ENCODE assay signal across 11 cellular contexts in genomic region chr7:143383642-143383957, GRCh38. TPM values are rescaled to one million over a fixed set of nuclear protein-coding genes. Genes with fewer than 3 reads are reported as not detected.
DNase-seq lines count a peak whose midpoint lies in the region; ATAC-seq, FAIRE-seq and TF ChIP-seq lines count a peak whose summit lies in the region.
"Had no signal": no experiment of that assay in that cellular context is flagged by ENCODE, and none has a peak within 500 bp of the region (broad histone marks: within the 10 kb centered on the region; RNA-seq: fewer than 3 reads in every experiment).

No MANE protein-coding gene starts in this region.

- peak overlapping the region; percentile 92 for H3K4me3 ChIP-seq in AG09309 (ENCODE audit: control insufficient read depth, low read depth, low read length)
- H3K4me3 ChIP-seq in PC-9: no peak overlapping the region
- peak overlapping the region in 2 of 3 experiments; percentile 76 to 94 for H3K4me3 ChIP-seq in endothelial cell of umbilical vein (replicated peaks in 1 of 3; ENCODE audit: insufficient read depth in 1 of 3, low read depth in 1 of 3, low read length in 3 of 3)
- H3K4me3 ChIP-seq in parathyroid adenoma (ENCODE audit: low read depth, low read length): peak overlapping the region; percentile 89
- no peak overlapping the region for H3K4me3 ChIP-seq in Karpas-422 (ENCODE audit: low read length)

- POLR2A ChIA-PET in PC-9 (lab: Charles Lee; ENCODE audit: unreplicated experiment): interaction anchor here (0.6 to 0.8 kb wide), 2 partner anchors 14 to 61 kb away, joined by 5 to 6 read pairs; no protein-coding TSS in a partner anchor
- POLR2A ChIA-PET in endothelial cell of umbilical vein (lab: Charles Lee): interaction anchor here (0.9 to 1.7 kb wide), 7 partner anchors 10 to 143 kb away, joined by 3 to 10 read pairs (median 3); partner anchors contain the start of gene CASP2

- H3K4me1 ChIP-seq in PC-9 (replicated peaks; ENCODE audit: insufficient read depth) (peaks cover 26% of the 10 kb centered on the region), endothelial cell of umbilical vein (ENCODE audit: control insufficient read depth, extremely low read depth, insufficient read depth, low read length) (peaks cover 64% of the 10 kb centered on the region), parathyroid adenoma (peaks cover 22% of the 10 kb centered on the region), Karpas-422 (ENCODE audit: low read length) (peaks cover 9% of the 10 kb centered on the region)

- no peak for ATAC-seq in HG03095 (IDR thresholded peaks at IDR 0.05; ENCODE audit: unreplicated experiment)

- H3K9me1 ChIP-seq in endothelial cell of umbilical vein (replicated peaks; ENCODE audit: control insufficient read depth, extremely low read depth, insufficient read depth, low read length): no peaks in the 10 kb centered on the region

- CTCF ChIA-PET in PC-9 (lab: Charles Lee): no interaction called here
- CTCF ChIA-PET in endothelial cell of umbilical vein (lab: Charles Lee): interaction anchor here (0.7 to 2.2 kb wide), 7 partner anchors 9 to 353 kb away, joined by 3 to 11 read pairs (median 4); no protein-coding TSS in a partner anchor

- dilution Hi-C loops in endothelial cell of umbilical vein (cut with MboI; ENCODE audit: extremely low pct_ligation_motif_present, low sequenced_read_pairs): loop anchor here (25.0 kb wide), 1 partner anchor 129 kb away; no protein-coding TSS in a partner anchor

- peaks cover 13% of the 10 kb centered on the region; the same call in 1 of the 2 replicates for H3F3A ChIP-seq in PC-9 (ENCODE audit: insufficient read depth, low read depth)

- H3K9me3 ChIP-seq in PC-9 (ENCODE audit: insufficient read depth, low read depth) (no peaks in the 10 kb centered on the region), endothelial cell of umbilical vein (replicated peaks; ENCODE audit: control insufficient read depth, insufficient read depth, low read length) (no peaks in the 10 kb centered on the region), parathyroid adenoma (ENCODE audit: control insufficient read depth, low read length) (no peaks in the 10 kb centered on the region), Karpas-422 (ENCODE audit: low read length) (no peaks in the 10 kb centered on the region)

- 0 out of 2 replicates have a peak overlapping the region, but pooled peaks have one; percentile 96 for H3K4me2 ChIP-seq in PC-9
- peak overlapping the region; percentile 74 for H3K4me2 ChIP-seq in endothelial cell of umbilical vein (ENCODE audit: insufficient read depth, low read length)
- peak overlapping the region; percentile 76 for H3K4me2 ChIP-seq in parathyroid adenoma (ENCODE audit: low read length)
- H3K4me2 ChIP-seq in Karpas-422 (ENCODE audit: low read depth, low read length, poor library complexity, severe bottlenecking): no peak overlapping the region

- H3K36me3 ChIP-seq in PC-9 (ENCODE audit: low read depth) (peaks cover 17% of the 10 kb centered on the region; the same call in 1 of the 2 replicates), endothelial cell of umbilical vein (ENCODE audit: control insufficient read depth in 2 of 2, extremely low read depth in 1 of 2, insufficient read depth in 2 of 2, low read length in 2 of 2) (peaks cover 8 to 18% of the 10 kb centered on the region in 2 experiments), parathyroid adenoma (ENCODE audit: control insufficient read depth, insufficient read depth, low read length) (no peaks in the 10 kb centered on the region), Karpas-422 (ENCODE audit: insufficient read depth, low read length) (no peaks in the 10 kb centered on the region)

- no peak for TF ChIP-seq POLR2A in endothelial cell of umbilical vein (IDR thresholded peaks at IDR 0.05; ENCODE audit: low read depth, low read length)

- no peaks in the 10 kb centered on the region for H3K27me3 ChIP-seq in PC-9 (ENCODE audit: insufficient read depth, low read depth)
- no peaks in the 10 kb centered on the region for H3K27me3 ChIP-seq in endothelial cell of umbilical vein (ENCODE audit: control insufficient read depth in 2 of 2, insufficient read depth in 2 of 2, low read length in 2 of 2)
- no peaks in the 10 kb centered on the region for H3K27me3 ChIP-seq in parathyroid adenoma (ENCODE audit: control insufficient read depth, insufficient read depth, low read length)
- H3K27me3 ChIP-seq in Karpas-422 (ENCODE audit: low read length): no peaks in the 10 kb centered on the region

- no peak for TF ChIP-seq CTCF in AG09309 (IDR thresholded peaks at IDR 0.05; ENCODE audit: control insufficient read depth, insufficient read depth, low read depth, low read length, missing control alignments)
- no peak for TF ChIP-seq CTCF in PC-9 (conservative IDR thresholded peaks at IDR 0.05)
- TF ChIP-seq CTCF in endothelial cell of umbilical vein (IDR thresholded peaks at IDR 0.05; ENCODE audit: extremely low read depth in 1 of 2, insufficient read depth in 1 of 2, low read depth in 1 of 2, low read length in 2 of 2): no peak
- TF ChIP-seq CTCF in parathyroid adenoma (IDR thresholded peaks at IDR 0.05): no peak

- H3K27ac ChIP-seq in PC-9 (no peak overlapping the region), endothelial cell of umbilical vein (ENCODE audit: insufficient read depth, low read depth, low read length) (peak overlapping the region; percentile 7), parathyroid adenoma (peak overlapping the region; percentile 27), Karpas-422 (ENCODE audit: low read length) (no peak overlapping the region)

- H2AFZ ChIP-seq in PC-9 (no peak overlapping the region), endothelial cell of umbilical vein (ENCODE audit: low read depth, low read length) (no peak overlapping the region), parathyroid adenoma (no peak overlapping the region), Karpas-422 (ENCODE audit: low read length) (no peak overlapping the region)

- H4K20me1 ChIP-seq in PC-9 (ENCODE audit: insufficient read depth) (peaks cover 59% of the 10 kb centered on the region), endothelial cell of umbilical vein (replicated peaks; ENCODE audit: control insufficient read depth, extremely low read depth, insufficient read depth, low read length) (no peaks in the 10 kb centered on the region), Karpas-422 (ENCODE audit: insufficient read depth, low read depth, low read length) (no peaks in the 10 kb centered on the region)

- H3K79me2 ChIP-seq in PC-9 (ENCODE audit: low read depth) (peaks cover 64% of the 10 kb centered on the region), endothelial cell of umbilical vein (ENCODE audit: control insufficient read depth, insufficient read depth, low read length) (peaks cover 90% of the 10 kb centered on the region), parathyroid adenoma (peaks cover 5% of the 10 kb centered on the region), Karpas-422 (ENCODE audit: low read length) (no peaks in the 10 kb centered on the region)

- BruUV-seq in PC-9 (replicated peaks; lab: Mats Ljungman, UMichigan): no TSS peak
- no TSS peak for BruUV-seq in endothelial cell of umbilical vein (replicated peaks; lab: Mats Ljungman, UMichigan)

- DNase-seq in AG09309 (ENCODE audit: low read depth) (no peak), PC-9 (no peak), endothelial cell of umbilical vein (ENCODE audit: low read depth, low spot score) (no peak), NCI-H82 treated with DMSO at 0.1 percent for 48 hours (lab: John Stamatoyannopoulos, UW; ENCODE audit: unreplicated experiment) (no peak), Karpas-422 (no peak)
- no peak for DNase-seq in activated CD8-positive, alpha-beta memory T cell treated with anti-CD3 and anti-CD28 coated beads, Interleukin-2, amount 50 U/mL, for 48 hours
- DNase-seq: activated CD4-positive, alpha-beta T cell treated with anti-CD3 and anti-CD28 coated beads, Interleukin-2, amount 10 ng/mL, durations not matched to agents 7 days and 5 days; hypothalamus; NCI-H2029 treated with DMSO at 0.1 percent for 48 hours had no signal

- intact Hi-C loops in PC-9 (cut with micrococcal nuclease; ENCODE audit: unreplicated experiment): loop anchor here (5.0 kb wide), 1 partner anchor 501 kb away; no protein-coding TSS in a partner anchor
- intact Hi-C loops in endothelial cell of umbilical vein (cut with micrococcal nuclease): loop anchor here (1.0 to 5.0 kb wide), 2 partner anchors 8 to 114 kb away; no protein-coding TSS in a partner anchor

- peak; percentile 48 for FAIRE-seq in endothelial cell of umbilical vein (lab: Jason Lieb, UNC)

- no peaks in the 10 kb centered on the region for H3K9me2 ChIP-seq in PC-9 (ENCODE audit: insufficient read depth)
- no peaks in the 10 kb centered on the region for H3K9me2 ChIP-seq in Karpas-422 (replicated peaks; ENCODE audit: insufficient read depth, low read length)

- H3K9ac ChIP-seq in endothelial cell of umbilical vein (replicated peaks; ENCODE audit: extremely low read depth, insufficient read depth, low read length) (peak overlapping the region; percentile 37), parathyroid adenoma (no peak overlapping the region), Karpas-422 (ENCODE audit: low read length) (no peak overlapping the region)

RNA-seq across cellular contexts. Expression of gene ZYX, which starts 2.5 kb away (rescaled TPM):
- 145 and 167 TPM in 2 replicates for total RNA-seq in PC-9 (2021)
- total RNA-seq in endothelial cell of umbilical vein: 533 and 545 TPM in 2 replicates
- 196 TPM in 2 replicates for polyA plus RNA-seq in endothelial cell of umbilical vein
- polyA plus RNA-seq in endothelial cell of umbilical vein (2011; cell fraction: cytosol; rRNA removed): 195 and 222 TPM in 2 replicates
- 305 and 333 TPM in 2 replicates for polyA plus RNA-seq in endothelial cell of umbilical vein (2011; cell fraction: nucleus; rRNA removed)
- 533 and 564 TPM in 2 replicates for polyA plus RNA-seq in endothelial cell of umbilical vein (2012)
- polyA minus RNA-seq in endothelial cell of umbilical vein: 116 and 124 TPM in 2 replicates
- polyA minus RNA-seq in endothelial cell of umbilical vein (2011; cell fraction: cytosol; rRNA and poly(A)+ RNA removed): 57.7 TPM
- 105 and 154 TPM in 2 replicates for polyA minus RNA-seq in endothelial cell of umbilical vein (2011; cell fraction: nucleus; rRNA and poly(A)+ RNA removed)
- 9.2 and 12.0 TPM in 2 replicates for total RNA-seq in Karpas-422 (2014; rRNA removed; shearing (Covaris generic); ENCODE audit: low replicate concordance)

RNA-seq across cellular contexts. Expression of gene FAM131B, which starts 21.1 kb away (rescaled TPM):
- total RNA-seq in PC-9 (2021): 0.65 and 0.80 TPM in 2 replicates
- 1.4 and 1.6 TPM in 2 replicates for total RNA-seq in endothelial cell of umbilical vein
- 1.6 and 1.8 TPM in 2 replicates for polyA plus RNA-seq in endothelial cell of umbilical vein
- polyA plus RNA-seq in endothelial cell of umbilical vein (2011; cell fraction: cytosol; rRNA removed): 1.7 TPM in 2 replicates
- polyA plus RNA-seq in endothelial cell of umbilical vein (2011; cell fraction: nucleus; rRNA removed): 1.8 and 2.2 TPM in 2 replicates
- polyA plus RNA-seq in endothelial cell of umbilical vein (2012): 1.6 and 2.2 TPM in 2 replicates
- polyA minus RNA-seq in endothelial cell of umbilical vein: 4.4 and 5.9 TPM in 2 replicates
- not detected for polyA minus RNA-seq in endothelial cell of umbilical vein (2011; cell fraction: cytosol; rRNA and poly(A)+ RNA removed)
- 0.77 and 0.82 TPM in 2 replicates for polyA minus RNA-seq in endothelial cell of umbilical vein (2011; cell fraction: nucleus; rRNA and poly(A)+ RNA removed)
- total RNA-seq in Karpas-422 (2014; rRNA removed; shearing (Covaris generic); ENCODE audit: low replicate concordance): 0.11 TPM in 1 of 2 replicates, not detected in the other

RNA-seq across cellular contexts. Expression of gene EPHA1, which starts 25.1 kb away (rescaled TPM):
- 35.5 and 39.3 TPM in 2 replicates for total RNA-seq in PC-9 (2021)
- not detected in 2 replicates for total RNA-seq in endothelial cell of umbilical vein
- polyA plus RNA-seq in endothelial cell of umbilical vein: 0.06 and 0.07 TPM in 2 replicates
- polyA plus RNA-seq in endothelial cell of umbilical vein (2011; cell fraction: cytosol; rRNA removed): 0.01 TPM in 1 of 2 replicates, not detected in the other
- polyA plus RNA-seq in endothelial cell of umbilical vein (2011; cell fraction: nucleus; rRNA removed): 0.03 and 0.50 TPM in 2 replicates
- polyA plus RNA-seq in endothelial cell of umbilical vein (2012): 4.1 and 5.5 TPM in 2 replicates
- polyA minus RNA-seq in endothelial cell of umbilical vein: not detected in 2 replicates
- not detected for polyA minus RNA-seq in endothelial cell of umbilical vein (2011; cell fraction: cytosol; rRNA and poly(A)+ RNA removed)
- polyA minus RNA-seq in endothelial cell of umbilical vein (2011; cell fraction: nucleus; rRNA and poly(A)+ RNA removed): not detected in 2 replicates
- total RNA-seq in Karpas-422 (2014; rRNA removed; shearing (Covaris generic); ENCODE audit: low replicate concordance): not detected in 2 replicates

RNA-seq across cellular contexts. Expression of gene TAS2R60, which starts 59.7 kb away (rescaled TPM):
- not detected in 2 replicates for total RNA-seq in PC-9 (2021)
- total RNA-seq in endothelial cell of umbilical vein: not detected in 2 replicates
- polyA plus RNA-seq in endothelial cell of umbilical vein: not detected in 2 replicates
- not detected in 2 replicates for polyA plus RNA-seq in endothelial cell of umbilical vein (2011; cell fraction: cytosol; rRNA removed)
- not detected in 2 replicates for polyA plus RNA-seq in endothelial cell of umbilical vein (2011; cell fraction: nucleus; rRNA removed)
- polyA plus RNA-seq in endothelial cell of umbilical vein (2012): not detected in 2 replicates
- not detected in 2 replicates for polyA minus RNA-seq in endothelial cell of umbilical vein
- not detected for polyA minus RNA-seq in endothelial cell of umbilical vein (2011; cell fraction: cytosol; rRNA and poly(A)+ RNA removed)
- polyA minus RNA-seq in endothelial cell of umbilical vein (2011; cell fraction: nucleus; rRNA and poly(A)+ RNA removed): 0.48 TPM in 1 of 2 replicates, not detected in the other
- not detected in 2 replicates for total RNA-seq in Karpas-422 (2014; rRNA removed; shearing (Covaris generic); ENCODE audit: low replicate concordance)
- total RNA-seq: activated CD4-positive, alpha-beta T cell treated with anti-CD3 and anti-CD28 coated beads, Interleukin-2, amount 10 ng/mL, durations not matched to agents 7 days and 5 days had no signal

Comparison
In these comparisons a context has a peak if more than half of its experiments do, and no peak if none do; other contexts are left out.
1. H3K4me3 ChIP-seq: peak in AG09309 (single experiment), endothelial cell of umbilical vein (2 of 3) and parathyroid adenoma (single experiment); none in PC-9 (single experiment) and Karpas-422 (single experiment).
2. H3K27ac ChIP-seq: peak in endothelial cell of umbilical vein (single experiment) and parathyroid adenoma (single experiment); none in PC-9 (single experiment) and Karpas-422 (single experiment).
3. RNA of gene ZYX, which starts 2.5 kb away (total RNA-seq): 533 to 545 TPM in endothelial cell of umbilical vein and 145 to 167 TPM in PC-9; 9.2 to 12.0 TPM in Karpas-422; every median in the first group is over 10 times any median in the second.
4. RNA of gene EPHA1, which starts 25.1 kb away (total RNA-seq): 35.5 to 39.3 TPM in PC-9; not detected in endothelial cell of umbilical vein and not detected in Karpas-422; every median in the first group is over 10 times any median in the second.